ENCODE assay signal across 8 cellular contexts in genomic region chr15:59686389-59686788, GRCh38. TPM values are rescaled to one million over a fixed set of nuclear protein-coding genes. Genes with fewer than 3 reads are reported as not detected.
A peak's percentile ranks its signal among the peaks of the same experiment; 100 is the strongest.
DNase-seq lines count a peak whose midpoint lies in the region; ATAC-seq, FAIRE-seq and TF ChIP-seq lines count a peak whose summit lies in the region.

No MANE protein-coding gene starts in this region.

- in situ Hi-C loops in ACHN (cut with HindIII; ENCODE audit: low pct_ligation_motif_present, low pct_unique_long_range_greater_than_20kb, low sequenced_read_pairs) = no loop called here

- H3K4me1 Mint-ChIP-seq in CD4-positive, alpha-beta T cell (ENCODE audit: low read depth) = peaks cover 52% of the 10 kb centered on the region
- peaks cover 54% of the 10 kb centered on the region for H3K4me1 Mint-ChIP-seq in activated CD4-positive, alpha-beta memory T cell treated with anti-CD3 and anti-CD28 coated beads, Interleukin-2, amount 10 ng/mL, durations not matched to agents 7 days and 5 days
- H3K4me1 Mint-ChIP-seq in mesothelial cell of epicardium = peaks cover 25% of the 10 kb centered on the region

- H3K9me3 ChIP-seq in CD4-positive, alpha-beta T cell (ENCODE audit: control insufficient read depth, low read length) = no peaks in the 10 kb centered on the region
- H3K9me3 ChIP-seq in pancreas = no peaks in the 10 kb centered on the region

- H3K36me3 ChIP-seq in pancreas = peaks cover 0 to 9% (median 0%) of the 10 kb centered on the region in 3 donors

- no peak for ATAC-seq in CD4-positive, alpha-beta T cell (ENCODE audit: poor library complexity)
- peak; percentile 23 for ATAC-seq in GM21723 (IDR thresholded peaks at IDR 0.05; ENCODE audit: unreplicated experiment)
- ATAC-seq in pancreas = no peak
- ATAC-seq in HG03442 (IDR thresholded peaks at IDR 0.05; ENCODE audit: unreplicated experiment) = no peak
- no peak for ATAC-seq in HG02938 (IDR thresholded peaks at IDR 0.05; ENCODE audit: unreplicated experiment)

- H3K36me3 Mint-ChIP-seq in CD4-positive, alpha-beta T cell (ENCODE audit: low read depth) = peaks cover 63% of the 10 kb centered on the region
- H3K36me3 Mint-ChIP-seq in activated CD4-positive, alpha-beta memory T cell treated with anti-CD3 and anti-CD28 coated beads, Interleukin-2, amount 10 ng/mL, durations not matched to agents 7 days and 5 days (ENCODE audit: low read depth) = peaks cover 45% of the 10 kb centered on the region
- peaks cover 14% of the 10 kb centered on the region for H3K36me3 Mint-ChIP-seq in mesothelial cell of epicardium

- H3K27ac ChIP-seq in CD4-positive, alpha-beta T cell (ENCODE audit: low read depth, low read length) = no peak overlapping the region
- H3K27ac ChIP-seq in pancreas = peak overlapping the region in 1 of 4 donors; percentile 22

- POLR2A ChIA-PET in CD4-positive, alpha-beta T cell (lab: Charles Lee) = interaction anchor here (4.2 kb wide), 1 partner anchor 30 kb away, joined by 68 read pairs; the partner anchor contains the start of gene GTF2A2
- POLR2A ChIA-PET in activated CD4-positive, alpha-beta memory T cell treated with anti-CD3 and anti-CD28 coated beads, Interleukin-2, amount 10 ng/mL, durations not matched to agents 7 days and 5 days (lab: Charles Lee) = interaction anchor here (1.0 to 2.6 kb wide), 3 partner anchors 13 to 708 kb away, joined by 3 to 17 read pairs (median 3); partner anchors contain the start of gene GTF2A2

- intact Hi-C loops in CD4-positive, alpha-beta T cell (cut with DNase I, micrococcal nuclease) = loop anchor here (5.0 to 10.0 kb wide), 5 partner anchors 288 to 1982 kb away; partner anchors contain the start of genes ANXA2 (in 1 of the 2), CCNB2 (in 1 of the 2), POLR2M (in 1 of the 2) and SLTM (in 1 of the 2)
- intact Hi-C loops in pancreas (cut with DNase I) = no loop called here

- H3K9me3 Mint-ChIP-seq in CD4-positive, alpha-beta T cell = no peaks in the 10 kb centered on the region
- no peaks in the 10 kb centered on the region for H3K9me3 Mint-ChIP-seq in activated CD4-positive, alpha-beta memory T cell treated with anti-CD3 and anti-CD28 coated beads, Interleukin-2, amount 10 ng/mL, durations not matched to agents 7 days and 5 days
- H3K9me3 Mint-ChIP-seq in mesothelial cell of epicardium = no peaks in the 10 kb centered on the region

- peaks cover 10 to 29% (median 27%) of the 10 kb centered on the region in 3 donors for H3K4me1 ChIP-seq in pancreas

- CTCF ChIA-PET in CD4-positive, alpha-beta T cell (lab: Charles Lee) = interaction anchor here (1.5 kb wide), 1 partner anchor 27 kb away, joined by 3 read pairs; no protein-coding TSS in a partner anchor
- CTCF ChIA-PET in activated CD4-positive, alpha-beta memory T cell treated with anti-CD3 and anti-CD28 coated beads, Interleukin-2, amount 10 ng/mL, durations not matched to agents 7 days and 5 days (lab: Charles Lee) = no interaction called here

- DNase-seq in CD4-positive, alpha-beta T cell = no peak
- DNase-seq in activated CD4-positive, alpha-beta memory T cell treated with anti-CD3 and anti-CD28 coated beads, Interleukin-2, amount 10 ng/mL, durations not matched to agents 7 days and 5 days = no peak
- DNase-seq in mesothelial cell of epicardium (ENCODE audit: low spot score in 2 of 2, unreplicated experiment in 2 of 2) (no peak), ACHN (no peak), pancreas (no peak)

- no peak for TF ChIP-seq CTCF in CD4-positive, alpha-beta T cell (IDR thresholded peaks at IDR 0.05)
- TF ChIP-seq CTCF in mesothelial cell of epicardium (IDR thresholded peaks at IDR 0.05; ENCODE audit: unreplicated experiment) (no peak), pancreas (IDR thresholded peaks at IDR 0.05) (no peak)

- H3K27me3 Mint-ChIP-seq in CD4-positive, alpha-beta T cell = no peaks in the 10 kb centered on the region
- H3K27me3 Mint-ChIP-seq in activated CD4-positive, alpha-beta memory T cell treated with anti-CD3 and anti-CD28 coated beads, Interleukin-2, amount 10 ng/mL, durations not matched to agents 7 days and 5 days = no peaks in the 10 kb centered on the region
- no peaks in the 10 kb centered on the region for H3K27me3 Mint-ChIP-seq in mesothelial cell of epicardium (ENCODE audit: low read depth)

- H3K4me3 ChIP-seq in pancreas = no peak overlapping the region

- FAIRE-seq in pancreas (lab: Jason Lieb, UNC) = no peak

- H3K27ac Mint-ChIP-seq in CD4-positive, alpha-beta T cell = peak overlapping the region; percentile 48
- H3K27ac Mint-ChIP-seq in activated CD4-positive, alpha-beta memory T cell treated with anti-CD3 and anti-CD28 coated beads, Interleukin-2, amount 10 ng/mL, durations not matched to agents 7 days and 5 days = peak overlapping the region; percentile 70
- peak overlapping the region; percentile 25 for H3K27ac Mint-ChIP-seq in mesothelial cell of epicardium

- peak overlapping the region; percentile 59 for H3K4me3 Mint-ChIP-seq in CD4-positive, alpha-beta T cell
- peak overlapping the region; percentile 54 for H3K4me3 Mint-ChIP-seq in activated CD4-positive, alpha-beta memory T cell treated with anti-CD3 and anti-CD28 coated beads, Interleukin-2, amount 10 ng/mL, durations not matched to agents 7 days and 5 days
- H3K4me3 Mint-ChIP-seq in mesothelial cell of epicardium = peak overlapping the region; percentile 13

- H3K27me3 ChIP-seq in CD4-positive, alpha-beta T cell (ENCODE audit: control insufficient read depth, insufficient read depth, low read length) = no peaks in the 10 kb centered on the region
- no peaks in the 10 kb centered on the region for H3K27me3 ChIP-seq in pancreas

- WGBS in pancreas, 2 donors = 77 to 81% methylated on average over 7 of the region's 7 CpGs

RNA-seq across cellular contexts. Expression of gene BNIP2, which starts 2.7 kb away (rescaled TPM):
- total RNA-seq in CD4-positive, alpha-beta T cell = 100 to 1,000 TPM; 109 TPM
- 10 to 100 TPM; 83.3 to 84.5 TPM for total RNA-seq in activated CD4-positive, alpha-beta memory T cell treated with anti-CD3 and anti-CD28 coated beads, Interleukin-2, amount 10 ng/mL, durations not matched to agents 7 days and 5 days
- total RNA-seq in mesothelial cell of epicardium (61.3 to 69.6 TPM (median 63.2 TPM) in 3 replicates), pancreas (10 to 100 TPM; 15.7 to 29.4 (median 20.9) TPM)
- polyA plus RNA-seq in pancreas = 10 to 100 TPM; 24.1 to 46.9 TPM

RNA-seq across cellular contexts. Expression of gene GTF2A2, which starts 29.1 kb away (rescaled TPM):
- 10 to 100 TPM; 40.3 to 44.6 TPM for total RNA-seq in CD4-positive, alpha-beta T cell
- total RNA-seq in activated CD4-positive, alpha-beta memory T cell treated with anti-CD3 and anti-CD28 coated beads, Interleukin-2, amount 10 ng/mL, durations not matched to agents 7 days and 5 days = 100 to 1,000 TPM; 113 to 117 TPM
- 78.3 to 88.0 TPM (median 84.0 TPM) in 3 replicates for total RNA-seq in mesothelial cell of epicardium
- total RNA-seq in pancreas = 10 to 100 TPM; 16.8 to 39.1 (median 32.5) TPM
- 10 to 100 TPM; 33.5 to 62.5 TPM for polyA plus RNA-seq in pancreas

Comparison
In these comparisons a context has a peak if more than half of its experiments do, and no peak if none do; other contexts are left out.
1. intact Hi-C loops: an anchor here in CD4-positive, alpha-beta T cell (5.0 to 10.0 kb wide); none called in pancreas.